In genomic region chrX:139203681-139204575, GRCh38 we compare ENCODE assay signal across 8 cellular contexts.
DNase-seq lines count a peak whose midpoint lies in the region; ATAC-seq and TF ChIP-seq lines count a peak whose summit lies in the region.

No MANE protein-coding gene starts in this region.

- TF ChIP-seq EP300 in stomach (IDR thresholded peaks at IDR 0.05): no peak

- H3K4me1 ChIP-seq in adipocyte (ENCODE audit: control insufficient read depth, insufficient read depth, low read length): no peaks in the 10 kb centered on the region
- peaks cover 0 to 37% (median 16%) of the 10 kb centered on the region in 4 donors for H3K4me1 ChIP-seq in stomach

- peak overlapping the region; percentile 57 for H3K4me3 Mint-ChIP-seq in T-helper 2 cell treated with Interferon-gamma antibody and Interleukin-4, amounts not matched to agents 5 μg/mL and 100 μg/mL, for 36 hours

- 0 to 28% (median 8%) methylated on average over 39 to 86 of the region's 97 CpGs for WGBS in stomach, 5 donors

- H3K27me3 ChIP-seq in adipocyte (replicated peaks; ENCODE audit: control insufficient read depth, insufficient read depth, low read length): peaks cover 17% of the 10 kb centered on the region
- H3K27me3 ChIP-seq in kidney epithelial cell (ENCODE audit: control insufficient read depth, insufficient read depth, low read length): peaks cover 15% of the 10 kb centered on the region
- H3K27me3 ChIP-seq in stomach: peaks cover 0 to 16% (median 15%) of the 10 kb centered on the region in 3 donors

- peaks cover 46% of the 10 kb centered on the region for H3K27me3 Mint-ChIP-seq in T-helper 2 cell treated with Interferon-gamma antibody and Interleukin-4, amounts not matched to agents 5 μg/mL and 100 μg/mL, for 36 hours (ENCODE audit: low read depth)

- no peaks in the 10 kb centered on the region for H3K4me1 Mint-ChIP-seq in T-helper 2 cell treated with Interferon-gamma antibody and Interleukin-4, amounts not matched to agents 5 μg/mL and 100 μg/mL, for 36 hours (ENCODE audit: low read depth)

- H3K27ac ChIP-seq in stomach: peak overlapping the region; percentile 62 to 86 (median 76)

- H3K9ac ChIP-seq in adipocyte (ENCODE audit: low read length): peak overlapping the region; percentile 70

- H3K4me3 ChIP-seq in adipocyte (ENCODE audit: low read length): peak overlapping the region; percentile 80
- H3K4me3 ChIP-seq in kidney epithelial cell (ENCODE audit: low read depth, low read length): peak overlapping the region; percentile 40
- H3K4me3 ChIP-seq in stomach: peak overlapping the region; percentile 39 to 59 (median 52)

- intact Hi-C loops in stomach (cut with DNase I; ENCODE audit: low total_unique reads): no loop called here

- no peaks in the 10 kb centered on the region for H3K36me3 ChIP-seq in adipocyte (ENCODE audit: control insufficient read depth, insufficient read depth, low read length, severe bottlenecking)
- H3K36me3 ChIP-seq in kidney epithelial cell (ENCODE audit: control insufficient read depth, insufficient read depth, low read length): no peaks in the 10 kb centered on the region
- no peaks in the 10 kb centered on the region for H3K36me3 ChIP-seq in stomach

- H3K9me3 ChIP-seq in adipocyte (ENCODE audit: control insufficient read depth, low read length) (no peaks in the 10 kb centered on the region), stomach (peaks cover 0 to 5% (median 0%) of the 10 kb centered on the region in 4 donors)

- DNase-seq in T-helper 2 cell treated with Interferon-gamma antibody and Interleukin-4, amounts not matched to agents 5 μg/mL and 100 μg/mL, for 36 hours (ENCODE audit: low spot score): no peak
- DNase-seq in T-helper 2 cell (no peak), adipocyte (ENCODE audit: low read depth) (peak; percentile 16), kidney epithelial cell (ENCODE audit: low read depth) (no peak), stomach (peak; percentile 36), NCI-H2107 treated with DMSO at 0.1 percent for 48 hours (lab: John Stamatoyannopoulos, UW; ENCODE audit: unreplicated experiment) (no peak), GDM1 (lab: John Stamatoyannopoulos, UW) (no peak)

- H3K9me3 Mint-ChIP-seq in T-helper 2 cell treated with Interferon-gamma antibody and Interleukin-4, amounts not matched to agents 5 μg/mL and 100 μg/mL, for 36 hours: no peaks in the 10 kb centered on the region

- ATAC-seq in HG03469 (IDR thresholded peaks at IDR 0.05; ENCODE audit: unreplicated experiment): no peak

- TF ChIP-seq CTCF in kidney epithelial cell (IDR thresholded peaks at IDR 0.05; ENCODE audit: insufficient read depth, low read length, poor library complexity, severe bottlenecking): no peak
- peak in 1 of 7 experiments; percentile 10 for TF ChIP-seq CTCF in stomach (IDR thresholded peaks at IDR 0.05)

- H3K36me3 Mint-ChIP-seq in T-helper 2 cell treated with Interferon-gamma antibody and Interleukin-4, amounts not matched to agents 5 μg/mL and 100 μg/mL, for 36 hours (ENCODE audit: low read depth): no peaks in the 10 kb centered on the region

- H3K27ac Mint-ChIP-seq in T-helper 2 cell treated with Interferon-gamma antibody and Interleukin-4, amounts not matched to agents 5 μg/mL and 100 μg/mL, for 36 hours: no peak overlapping the region

- no peak for TF ChIP-seq POLR2A in stomach (IDR thresholded peaks at IDR 0.05)

Comparison
In these comparisons a context has a peak if more than half of its experiments do, and no peak if none do; other contexts are left out.
1. DNase-seq: peak in adipocyte (single experiment) and stomach (single experiment); none in T-helper 2 cell treated with Interferon-gamma antibody and Interleukin-4, amounts not matched to agents 5 μg/mL and 100 μg/mL, for 36 hours (single experiment), T-helper 2 cell (0 of 5), kidney epithelial cell (single experiment), NCI-H2107 treated with DMSO at 0.1 percent for 48 hours (single experiment) and GDM1 (single experiment).
2. Peak in every context shown above with its lines, with median percentiles within 50 percentile points of each other: H3K4me3 ChIP-seq.